ENCODE assay signal across 22 cellular contexts in genomic region chr11:70645537-70645936, GRCh38.
"Had no signal": no experiment of that assay in that cellular context is flagged by ENCODE, and none has a peak within 500 bp of the region (broad histone marks: within the 10 kb centered on the region; RNA-seq: fewer than 3 reads in every experiment).

No MANE protein-coding gene starts in this region.

- DNase-seq: IMR-90, Karpas-422, KG1, MG63, NCI-H1092, NCI-H1105 treated with DMSO at 0.1 percent for 48 hours, NCI-H1417 treated with DMSO at 0.1 percent for 48 hours, NCI-H146, NCI-H1694 treated with DMSO at 0.1 percent for 48 hours, NCI-H1930, NCI-H2081, NCI-H2107, NCI-H2227 treated with DMSO at 0.1 percent for 48 hours, NCI-H524, NCI-H526 treated with DMSO at 0.1 percent for 48 hours, NCI-H774, SHP77, SJCRH30 had no signal

- H3K27ac ChIP-seq: RWPE1, SJCRH30 had no signal

- H3K4me1 ChIP-seq: SJCRH30 had no signal

- ATAC-seq: HepG2, SK-N-SH treated with all-trans-retinoic acid at 6 μM for 48 hours had no signal

- H3K9me3 ChIP-seq: MG63, SJCRH30 had no signal

- FAIRE-seq: HepG2, RCC 7860 had no signal

- H3K27me3 ChIP-seq: MG63 had no signal

- H3K4me3 ChIP-seq: MG63, SJCRH30 had no signal

- H3K36me3 ChIP-seq: MG63, SJCRH30 had no signal
